ENCODE assay signal across 19 cellular contexts in genomic region chr13:72149701-72150100, GRCh38.
DNase-seq lines count a peak whose midpoint lies in the region; ATAC-seq and TF ChIP-seq lines count a peak whose summit lies in the region.
"Had no signal": no experiment of that assay in that cellular context is flagged by ENCODE, and none has a peak within 500 bp of the region (broad histone marks: within the 10 kb centered on the region; RNA-seq: fewer than 3 reads in every experiment).

No MANE protein-coding gene starts in this region.

- H3K9me3 Mint-ChIP-seq in H9 (no peaks in the 10 kb centered on the region), nephron (no peaks in the 10 kb centered on the region)
- peaks cover 20% of the 10 kb centered on the region for H3K9me3 Mint-ChIP-seq in natural killer cell treated with Interleukin-12 subunit alpha and Interleukin-12 subunit beta and Interleukin-15 and Interleukin-18, amount 100 ng/mL, for 72 hours

- no peak overlapping the region for H3K4me3 Mint-ChIP-seq in H9
- H3K4me3 Mint-ChIP-seq in nephron = no peak overlapping the region
- H3K4me3 Mint-ChIP-seq in natural killer cell treated with Interleukin-12 subunit alpha and Interleukin-12 subunit beta and Interleukin-15 and Interleukin-18, amount 100 ng/mL, for 72 hours = no peak overlapping the region
- H3K4me3 Mint-ChIP-seq: B cell; CD4-positive, CD25-positive, alpha-beta regulatory T cell; CD8-positive, alpha-beta T cell had no signal

- H3K56ac ChIP-seq in H9 (ENCODE audit: insufficient read length, low read depth, low read length) = no peak overlapping the region

- peaks cover 4% of the 10 kb centered on the region; the same call in 1 of the 2 replicates for H3K4me1 ChIP-seq in H9 (ENCODE audit: insufficient read depth, low read length)
- H3K4me1 ChIP-seq: BLaER1 had no signal

- no peaks in the 10 kb centered on the region for H3K9me3 ChIP-seq in H9 (ENCODE audit: control insufficient read depth, low read depth, low read length)
- H3K9me3 ChIP-seq: BLaER1 had no signal

- no peak for TF ChIP-seq CTCF in H9 (conservative IDR thresholded peaks at IDR 0.05)
- no peak for TF ChIP-seq CTCF in nephron (IDR thresholded peaks at IDR 0.05; ENCODE audit: unreplicated experiment in 3 of 3)

- no peaks in the 10 kb centered on the region for H3K79me2 ChIP-seq in H9 (ENCODE audit: insufficient read depth, low read length)

- H3K27ac Mint-ChIP-seq in H9 (no peak overlapping the region), nephron (peak overlapping the region in 2 of 3 experiments; percentile 3 to 18)
- no peak overlapping the region for H3K27ac Mint-ChIP-seq in natural killer cell treated with Interleukin-12 subunit alpha and Interleukin-12 subunit beta and Interleukin-15 and Interleukin-18, amount 100 ng/mL, for 72 hours
- H3K27ac Mint-ChIP-seq: B cell; CD4-positive, CD25-positive, alpha-beta regulatory T cell; CD8-positive, alpha-beta T cell had no signal

- H3K18ac ChIP-seq in H9 (ENCODE audit: insufficient read length, low read depth, low read length) = no peak overlapping the region

- no peak overlapping the region for H2BK15ac ChIP-seq in H9 (ENCODE audit: low read depth, low read length)

- no peaks in the 10 kb centered on the region for H3K27me3 Mint-ChIP-seq in H9 (ENCODE audit: low read depth)
- no peaks in the 10 kb centered on the region for H3K27me3 Mint-ChIP-seq in nephron (ENCODE audit: low read depth)
- no peaks in the 10 kb centered on the region for H3K27me3 Mint-ChIP-seq in natural killer cell treated with Interleukin-12 subunit alpha and Interleukin-12 subunit beta and Interleukin-15 and Interleukin-18, amount 100 ng/mL, for 72 hours
- H3K27me3 Mint-ChIP-seq: B cell; CD4-positive, CD25-positive, alpha-beta regulatory T cell had no signal

- no peak overlapping the region for H3K27ac ChIP-seq in H9 (ENCODE audit: insufficient read length, low read depth, low read length)
- H3K27ac ChIP-seq: 22Rv1, BLaER1, C4-2B, GM23248 had no signal

- no peak overlapping the region for H3K23ac ChIP-seq in H9 (ENCODE audit: insufficient read length, low read depth, low read length)

- H3K79me1 ChIP-seq in H9 (ENCODE audit: insufficient read depth, low read depth, low read length, poor library complexity, severe bottlenecking) = no peaks in the 10 kb centered on the region

- H3K23me2 ChIP-seq in H9 (ENCODE audit: insufficient read length, low read depth, low read length, poor library complexity, severe bottlenecking) = no peaks in the 10 kb centered on the region

- peaks cover 12 to 26% of the 10 kb centered on the region in 2 experiments for H3K4me1 Mint-ChIP-seq in H9
- H3K4me1 Mint-ChIP-seq in nephron = peaks cover 17% of the 10 kb centered on the region
- no peaks in the 10 kb centered on the region for H3K4me1 Mint-ChIP-seq in natural killer cell treated with Interleukin-12 subunit alpha and Interleukin-12 subunit beta and Interleukin-15 and Interleukin-18, amount 100 ng/mL, for 72 hours (ENCODE audit: low read depth in 2 of 2)
- H3K4me1 Mint-ChIP-seq: B cell; CD4-positive, CD25-positive, alpha-beta regulatory T cell had no signal

- H2BK20ac ChIP-seq in H9 (ENCODE audit: low read depth, low read length, poor library complexity, severe bottlenecking) = no peak overlapping the region

- ATAC-seq in natural killer cell treated with Interleukin-12 subunit alpha and Interleukin-12 subunit beta and Interleukin-15 and Interleukin-18, amount 100 ng/mL, for 72 hours = no peak
- no peak for ATAC-seq in HG02678 (IDR thresholded peaks at IDR 0.05; ENCODE audit: unreplicated experiment)
- ATAC-seq: CD8-positive, alpha-beta T cell; HCT116 had no signal

- no peak overlapping the region for H3K4ac ChIP-seq in H9 (ENCODE audit: low read depth, low read length)

- H4K5ac ChIP-seq in H9 (ENCODE audit: insufficient read length, low read depth, low read length) = no peak overlapping the region

- no peak overlapping the region for H3K4me2 ChIP-seq in H9 (ENCODE audit: insufficient read depth, insufficient read length, low read length)
- H3K4me2 ChIP-seq: BLaER1 had no signal

- H3K9ac ChIP-seq in H9 (ENCODE audit: extremely low read depth, insufficient read length, low read length) = no peak overlapping the region
- H3K9ac ChIP-seq: BLaER1, GM23248 had no signal

- no peak overlapping the region for H2BK12ac ChIP-seq in H9 (ENCODE audit: insufficient read length, low read depth, low read length)

- peak overlapping the region; percentile 77 for H2BK120ac ChIP-seq in H9 (ENCODE audit: low read depth, low read length, poor library complexity, severe bottlenecking)

- no peaks in the 10 kb centered on the region for H3K27me3 ChIP-seq in H9 (ENCODE audit: insufficient read depth, low read length)
- H3K27me3 ChIP-seq: BLaER1 had no signal

- H2AFZ ChIP-seq in H9 (ENCODE audit: low read length) = no peak overlapping the region
- H2AFZ ChIP-seq: GM23248 had no signal

- no peak overlapping the region for H3T11ph ChIP-seq in H9 (ENCODE audit: low read length)

- no peak overlapping the region for H4K8ac ChIP-seq in H9 (replicated peaks; ENCODE audit: insufficient read length, low read depth, low read length)

- no peak overlapping the region for H2AK5ac ChIP-seq in H9 (ENCODE audit: insufficient read length, low read length)

- H3K36me3 Mint-ChIP-seq in H9 (ENCODE audit: insufficient read depth in 1 of 3, low read depth in 3 of 3) (no peaks in the 10 kb centered on the region), nephron (ENCODE audit: low read depth) (no peaks in the 10 kb centered on the region)
- H3K36me3 Mint-ChIP-seq in natural killer cell treated with Interleukin-12 subunit alpha and Interleukin-12 subunit beta and Interleukin-15 and Interleukin-18, amount 100 ng/mL, for 72 hours = peaks cover 2% of the 10 kb centered on the region
- H3K36me3 Mint-ChIP-seq: CD4-positive, CD25-positive, alpha-beta regulatory T cell; CD8-positive, alpha-beta T cell had no signal

- H4K20me1 ChIP-seq in H9 (ENCODE audit: control insufficient read depth, insufficient read depth, insufficient read length) = no peaks in the 10 kb centered on the region
- H4K20me1 ChIP-seq: BLaER1 had no signal

- no peak overlapping the region for H3K14ac ChIP-seq in H9 (ENCODE audit: insufficient read depth, low read length)

- no peak overlapping the region for H2BK5ac ChIP-seq in H9 (ENCODE audit: insufficient read length, low read length)

- DNase-seq in H9 (no peak), SK-N-DZ (ENCODE audit: low spot score) (peak; percentile 15), left kidney (ENCODE audit: low read depth, low spot score) (peak; percentile 11), GM19238 (ENCODE audit: insufficient read length, low spot score) (no peak), COLO829 (ENCODE audit: low spot score) (no peak)
- no peak for DNase-seq in natural killer cell treated with Interleukin-12 subunit alpha and Interleukin-12 subunit beta and Interleukin-15 and Interleukin-18, amount 100 ng/mL, for 72 hours (ENCODE audit: low spot score)
- DNase-seq: CD4-positive, CD25-positive, alpha-beta regulatory T cell; CD8-positive, alpha-beta T cell; DMS 273 treated with DMSO at 0.1 percent for 48 hours; DND-41; GM23248; H7 had no signal

- no peak overlapping the region for H4K91ac ChIP-seq in H9 (ENCODE audit: insufficient read length, low read depth, low read length)

Comparison
In these comparisons a context has a peak if more than half of its experiments do, and no peak if none do; other contexts are left out.
1. DNase-seq: peak in SK-N-DZ (single experiment) and left kidney (single experiment); none in H9 (single experiment), natural killer cell treated with Interleukin-12 subunit alpha and Interleukin-12 subunit beta and Interleukin-15 and Interleukin-18, amount 100 ng/mL, for 72 hours (single experiment), GM19238 (single experiment) and COLO829 (single experiment).
2. H3K27ac Mint-ChIP-seq: peak in nephron (2 of 3); none in H9 (0 of 3) and natural killer cell treated with Interleukin-12 subunit alpha and Interleukin-12 subunit beta and Interleukin-15 and Interleukin-18, amount 100 ng/mL, for 72 hours (0 of 2).